Comparison of ENCODE assay signal across 9 cellular contexts in the genomic region with DNA sequence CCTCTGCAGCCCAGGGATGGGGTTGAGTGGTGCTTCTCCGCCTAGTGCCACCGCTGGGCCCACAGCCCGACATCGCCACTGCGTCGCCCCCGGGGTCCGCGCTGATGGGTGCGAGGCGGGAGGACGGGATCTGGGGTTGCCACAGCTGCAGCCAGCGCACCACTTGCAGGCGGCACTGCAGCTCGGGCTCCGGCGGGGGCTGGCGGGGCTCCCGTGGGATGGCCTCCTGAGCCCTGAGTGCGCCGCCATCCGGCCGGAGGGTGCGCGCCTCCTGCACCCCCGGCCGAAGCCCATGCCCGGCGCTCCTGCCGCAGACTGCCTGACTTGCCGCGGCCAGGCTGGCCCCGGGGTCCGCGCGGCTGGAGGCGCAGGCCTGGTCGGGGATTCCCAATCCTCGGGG. TPM values are rescaled to one million over a fixed set of nuclear protein-coding genes. Genes with fewer than 3 reads are reported as not detected.
DNase-seq lines count a peak whose midpoint lies in the region; ATAC-seq and TF ChIP-seq lines count a peak whose summit lies in the region.
"Not testable (repeated sequence)": the region's sequence is repeated elsewhere in the genome, so short reads cannot be mapped to it uniquely, and the experiment has no call there.
"Had no signal": no experiment of that assay in that cellular context is flagged by ENCODE, and none has a peak within 500 bp of the region (broad histone marks: within the 10 kb centered on the region; RNA-seq: fewer than 3 reads in every experiment).

No MANE protein-coding gene starts in this region.

- not testable (repeated sequence) for H3K4me1 ChIP-seq in CD4-positive, CD25-positive, alpha-beta regulatory T cell (ENCODE audit: control insufficient read depth, insufficient read depth, low read length, poor library complexity, severe bottlenecking); Peyer's patch
- H3K4me1 ChIP-seq in esophagus squamous epithelium: peaks cover 0 to 10% (median 0%) of the 10 kb centered on the region in 3 donors

- H3K4me3 Mint-ChIP-seq in CD4-positive, CD25-positive, alpha-beta regulatory T cell: peak overlapping the region; percentile 65 to 99 (median 78)
- H3K4me3 Mint-ChIP-seq in mesothelial cell of epicardium: peak overlapping the region; percentile 95

- peak in 1 of 3 donors; percentile 60 for DNase-seq in CD4-positive, CD25-positive, alpha-beta regulatory T cell
- peak in 1 of 3 donors; percentile 50 for DNase-seq in Peyer's patch
- peak; percentile 28 for DNase-seq in activated naive CD4-positive, alpha-beta T cell treated with anti-CD3 and anti-CD28 coated beads, Interleukin-2, amount 50 U/mL, for 16 hours
- DNase-seq in esophagus squamous epithelium (lab: John Stamatoyannopoulos, UW); mesothelial cell of epicardium (ENCODE audit: low spot score in 2 of 2, unreplicated experiment in 2 of 2): not testable (repeated sequence)
- DNase-seq in stimulated activated CD8-positive, alpha-beta memory T cell treated with anti-CD3 and anti-CD28 coated beads, Interleukin-4, amount 100 ng/mL, for 48 hours: peak; percentile 49

- peak; percentile 30 to 35 for ATAC-seq in CD4-positive, CD25-positive, alpha-beta regulatory T cell (ENCODE audit: low read depth in 2 of 2)
- peak; percentile 41 for ATAC-seq in GM21360 (IDR thresholded peaks at IDR 0.05; ENCODE audit: unreplicated experiment)
- ATAC-seq in HG03064 (IDR thresholded peaks at IDR 0.05; ENCODE audit: low read depth, unreplicated experiment): peak; percentile 63

- not testable (repeated sequence) for H3K9me3 ChIP-seq in CD4-positive, CD25-positive, alpha-beta regulatory T cell (ENCODE audit: control insufficient read depth in 2 of 2, low read length in 2 of 2); Peyer's patch; esophagus squamous epithelium

- TF ChIP-seq CTCF in Peyer's patch (IDR thresholded peaks at IDR 0.05); esophagus squamous epithelium (IDR thresholded peaks at IDR 0.05); mesothelial cell of epicardium (IDR thresholded peaks at IDR 0.05; ENCODE audit: unreplicated experiment): not testable (repeated sequence)

- not testable (repeated sequence) for TF ChIP-seq POLR2A in Peyer's patch (IDR thresholded peaks at IDR 0.05); esophagus squamous epithelium (IDR thresholded peaks at IDR 0.05)

- not testable (repeated sequence) for H3K36me3 ChIP-seq in CD4-positive, CD25-positive, alpha-beta regulatory T cell (ENCODE audit: control insufficient read depth, insufficient read depth, low read length); Peyer's patch; esophagus squamous epithelium

- WGBS in esophagus squamous epithelium, 2 donors: no CpG with 5 or more reads among the region's 39 CpGs

- not testable (repeated sequence) for H3K27me3 ChIP-seq in CD4-positive, CD25-positive, alpha-beta regulatory T cell (ENCODE audit: control insufficient read depth, insufficient read depth, low read length); Peyer's patch; esophagus squamous epithelium

- H3K4me1 Mint-ChIP-seq in CD4-positive, CD25-positive, alpha-beta regulatory T cell; mesothelial cell of epicardium: not testable (repeated sequence)

- peaks cover 29% of the 10 kb centered on the region for H3K27me3 Mint-ChIP-seq in CD4-positive, CD25-positive, alpha-beta regulatory T cell
- peaks cover 28% of the 10 kb centered on the region for H3K27me3 Mint-ChIP-seq in mesothelial cell of epicardium (ENCODE audit: low read depth)

- H3K36me3 Mint-ChIP-seq in CD4-positive, CD25-positive, alpha-beta regulatory T cell; mesothelial cell of epicardium: not testable (repeated sequence)

- intact Hi-C loops in esophagus squamous epithelium (cut with DNase I): not testable (repeated sequence)

- peak overlapping the region; percentile 91 for H3K27ac ChIP-seq in CD4-positive, CD25-positive, alpha-beta regulatory T cell (ENCODE audit: insufficient read depth, low read length, poor library complexity, severe bottlenecking)
- peak overlapping the region; percentile 82 to 89 (median 86) for H3K27ac ChIP-seq in Peyer's patch
- H3K27ac ChIP-seq in esophagus squamous epithelium: peak overlapping the region; percentile 73 to 91 (median 89)

- not testable (repeated sequence) for H3K27ac Mint-ChIP-seq in CD4-positive, CD25-positive, alpha-beta regulatory T cell; mesothelial cell of epicardium

- H3K9me3 Mint-ChIP-seq in CD4-positive, CD25-positive, alpha-beta regulatory T cell; mesothelial cell of epicardium: not testable (repeated sequence)

- H3K4me3 ChIP-seq in CD4-positive, CD25-positive, alpha-beta regulatory T cell (ENCODE audit: low read depth, low read length): not testable (repeated sequence)
- H3K4me3 ChIP-seq in Peyer's patch: peak overlapping the region; percentile 54 to 75 (median 62)
- peak overlapping the region; percentile 36 to 80 (median 62) for H3K4me3 ChIP-seq in esophagus squamous epithelium

RNA-seq across cellular contexts. Expression of a gene that starts 0.5 kb away (rescaled TPM):
- 118 TPM for total RNA-seq in CD4-positive, CD25-positive, alpha-beta regulatory T cell
- 10 to 100 TPM; 15.5 to 20.6 (median 17.3) TPM for polyA plus RNA-seq in CD4-positive, CD25-positive, alpha-beta regulatory T cell
- total RNA-seq in Peyer's patch: 100 to 1,000 TPM in 1 of 4 donors, 10 to 100 TPM in 3; 28.2 to 148 (median 45.4) TPM
- total RNA-seq in esophagus squamous epithelium: 10 to 100 TPM in 2 of 4 donors, 1 to 10 TPM in 2; 4.1 to 29.4 (median 16.7) TPM
- 61.0 to 69.4 TPM (median 62.5 TPM) in 3 replicates for total RNA-seq in mesothelial cell of epicardium

RNA-seq across cellular contexts. Expression of a gene that starts 42.6 kb away (rescaled TPM):
- 2.0 TPM for total RNA-seq in CD4-positive, CD25-positive, alpha-beta regulatory T cell
- 1 to 10 TPM in 2 of 4 donors, under 1 TPM in 2; 0.64 to 4.6 (median 1.0) TPM for polyA plus RNA-seq in CD4-positive, CD25-positive, alpha-beta regulatory T cell
- 1 to 10 TPM in 2 of 4 donors, under 1 TPM in 2; 0.53 to 1.7 (median 1.2) TPM for total RNA-seq in Peyer's patch
- total RNA-seq in esophagus squamous epithelium: 1 to 10 TPM in 1 of 4 donors, under 1 TPM in 3; 0.18 to 2.1 (median 0.48) TPM
- not detected in 3 replicates for total RNA-seq in mesothelial cell of epicardium
- total RNA-seq: H4 had no signal
